Comparison of ENCODE assay signal across 2 cellular contexts in genomic region chr15:40437754-40438687, GRCh38.
TF ChIP-seq lines count a peak whose summit lies in the region.

No MANE protein-coding gene starts in this region.

TF ChIP-seq in IMR-90, 13 proteins besides CTCF, POLR2A, EP300 and RAD21:
- TF ChIP-seq NFE2L2 (IDR thresholded peaks at IDR 0.05; ENCODE audit: low read depth, low read length) (no peak), RCOR1 (IDR thresholded peaks at IDR 0.05; ENCODE audit: insufficient replicate concordance, low read length) (no peak), CEBPB (IDR thresholded peaks at IDR 0.05; ENCODE audit: low read depth, low read length) (no peak), MXI1 (IDR thresholded peaks at IDR 0.05; ENCODE audit: borderline replicate concordance, low read depth, low read length) (no peak), ELK1 (IDR thresholded peaks at IDR 0.05; ENCODE audit: borderline replicate concordance, low read depth, low read length) (no peak), CHD1 (IDR thresholded peaks at IDR 0.05; ENCODE audit: low read depth, low read length) (no peak)

TF ChIP-seq in H1, 55 proteins besides CTCF, POLR2A, EP300 and RAD21:
- TF ChIP-seq SIRT6 (IDR thresholded peaks at IDR 0.05; ENCODE audit: low read length), result no peak
- no peak for TF ChIP-seq YY1 (IDR thresholded peaks at IDR 0.05; ENCODE audit: low read depth, low read length)
- TF ChIP-seq MAX (IDR thresholded peaks at IDR 0.05), result peak; percentile 81
- TF ChIP-seq ASH2L (IDR thresholded peaks at IDR 0.05; ENCODE audit: low read length), result peak; percentile 17
- 0 out of 4 replicates have a peak, but pooled peaks of 1 of the 2 experiments have one; percentile 15 for TF ChIP-seq SIN3A (conservative IDR thresholded peaks at IDR 0.05 in 1 of 2, IDR thresholded peaks at IDR 0.05 in 1 of 2; ENCODE audit: low read depth in 1 of 2, low read length in 2 of 2)
